Comparison of ENCODE assay signal across 12 cellular contexts in genomic region chr21:17726047-17726446, GRCh38.
DNase-seq lines count a peak whose midpoint lies in the region; ATAC-seq, FAIRE-seq and TF ChIP-seq lines count a peak whose summit lies in the region.
"Had no signal": no experiment of that assay in that cellular context is flagged by ENCODE, and none has a peak within 500 bp of the region (broad histone marks: within the 10 kb centered on the region; RNA-seq: fewer than 3 reads in every experiment).

No MANE protein-coding gene starts in this region.

- no peak overlapping the region for H3K4me2 ChIP-seq in K562 (ENCODE audit: insufficient read depth, low read length)
- H3K4me2 ChIP-seq in neural progenitor cell = no peak overlapping the region

- H3K4me3 Mint-ChIP-seq in neural progenitor cell = no peak overlapping the region

- intact Hi-C loops in K562 (cut with micrococcal nuclease) = no loop called here

- no peaks in the 10 kb centered on the region; a peak in 1 of 5 replicates for H3K4me1 ChIP-seq in K562 (replicated peaks in 1 of 2; ENCODE audit: control insufficient read depth in 2 of 2, insufficient read depth in 2 of 2, low read length in 2 of 2)
- H3K4me1 ChIP-seq in neural progenitor cell = no peaks in the 10 kb centered on the region
- H3K4me1 ChIP-seq: parathyroid adenoma, uterus had no signal

- H3K27me3 ChIP-seq in K562 (ENCODE audit: control insufficient read depth in 2 of 2, insufficient read depth in 2 of 2, low read length in 2 of 2) (peaks cover 0 to 2% of the 10 kb centered on the region in 2 experiments; a peak in 2 of 5 replicates), neural progenitor cell (no peaks in the 10 kb centered on the region)
- H3K27me3 ChIP-seq: uterus had no signal

- BruUV-seq in K562 (replicated peaks; lab: Mats Ljungman, UMichigan) = no TSS peak

- DNase-seq in NCI-H1694 (lab: John Stamatoyannopoulos, UW) (peak; percentile 4), NCI-H1694 treated with DMSO at 0.1 percent for 48 hours (lab: John Stamatoyannopoulos, UW) (no peak), NCI-H187 treated with DMSO at 0.1 percent for 48 hours (lab: John Stamatoyannopoulos, UW) (peak; percentile 28), K562 (ENCODE audit: extremely low read depth in 1 of 4, low spot score in 3 of 4) (peak in 2 of 4 experiments; percentile 10 to 12), neural progenitor cell (ENCODE audit: low spot score) (peak; percentile 5), SHP77 (lab: John Stamatoyannopoulos, UW) (no peak)
- DNase-seq in stimulated activated CD4-positive, alpha-beta T cell treated with anti-CD3 and anti-CD28 coated beads, Interleukin-12 subunit alpha, Interleukin-12 subunit beta, amount 100 ng/mL, for 4 hours = no peak
- DNase-seq in effector CD8-positive, alpha-beta T cell (lab: John Stamatoyannopoulos, UW) = no peak
- DNase-seq: activated CD4-positive, alpha-beta T cell treated with anti-CD3 and anti-CD28 coated beads for 48 hours; uterus had no signal

- peak in 1 of 2 experiments; percentile 51; a peak in 3 of 4 replicates for TF ChIP-seq RAD21 in K562 (CRISPR knock-in tag; conservative IDR thresholded peaks at IDR 0.05 in 1 of 2, IDR thresholded peaks at IDR 0.05 in 1 of 2)

- in situ Hi-C loops in K562 (cut with MboI) = no loop called here

- no peaks in the 10 kb centered on the region for H3K4me1 Mint-ChIP-seq in neural progenitor cell

- no peaks in the 10 kb centered on the region for H3K9me1 ChIP-seq in K562 (ENCODE audit: control insufficient read depth, insufficient read depth, low read length)

- FAIRE-seq in K562 (lab: Jason Lieb, UNC) = no peak

- no peaks in the 10 kb centered on the region for H3K36me3 Mint-ChIP-seq in neural progenitor cell
- H3K36me3 Mint-ChIP-seq: activated naive CD4-positive, alpha-beta T cell treated with anti-CD3 and anti-CD28 coated beads, Interleukin-2, amount 50 U/mL, for 72 hours had no signal

- no peaks in the 10 kb centered on the region; the same call in 1 of the 2 replicates for H4K20me1 ChIP-seq in K562 (replicated peaks; ENCODE audit: control insufficient read depth, insufficient read depth, low read length)
- H4K20me1 ChIP-seq in neural progenitor cell (ENCODE audit: low read depth) = no peaks in the 10 kb centered on the region

- H3K27me3 Mint-ChIP-seq in neural progenitor cell (ENCODE audit: insufficient read depth, low read depth) = peaks cover 3% of the 10 kb centered on the region

- H3K9me3 ChIP-seq in K562 (replicated peaks; ENCODE audit: control insufficient read depth, insufficient read depth, low read depth, low read length) = no peaks in the 10 kb centered on the region
- peaks cover 7% of the 10 kb centered on the region for H3K9me3 ChIP-seq in neural progenitor cell (ENCODE audit: low read depth)
- H3K9me3 ChIP-seq: uterus had no signal

- 0% methylated on average over 1 of the region's 1 CpG for WGBS in K562 (ENCODE audit: insufficient coverage, low coverage, missing lambda C conversion rate)

- H3K79me2 ChIP-seq in K562 (ENCODE audit: control insufficient read depth, insufficient read depth, low read length) (no peaks in the 10 kb centered on the region), neural progenitor cell (ENCODE audit: low read depth) (no peaks in the 10 kb centered on the region)
- H3K79me2 ChIP-seq: parathyroid adenoma had no signal

- no peak for TF ChIP-seq POLR2A in K562 (conservative IDR thresholded peaks at IDR 0.05)

- no peaks in the 10 kb centered on the region for H3K36me3 ChIP-seq in K562 (ENCODE audit: control insufficient read depth, insufficient read depth, low read length)
- H3K36me3 ChIP-seq in neural progenitor cell = no peaks in the 10 kb centered on the region
- H3K36me3 ChIP-seq: uterus had no signal

- H3K9ac ChIP-seq in K562 (ENCODE audit: insufficient read depth in 1 of 2, low read depth in 2 of 2, low read length in 2 of 2) (no peak overlapping the region), neural progenitor cell (no peak overlapping the region)
- H3K9ac ChIP-seq: parathyroid adenoma had no signal

- TF ChIP-seq CTCF in K562 (IDR thresholded peaks at IDR 0.05 in 2 of 3, conservative IDR thresholded peaks at IDR 0.05 in 1 of 3; ENCODE audit: insufficient read depth in 2 of 3, low read depth in 1 of 3, low read length in 3 of 3) (peak in 2 of 3 experiments; percentile 42; a peak in 3 of 6 replicates), neural progenitor cell (IDR thresholded peaks at IDR 0.05) (peak; percentile 27)

- H3F3A ChIP-seq in neural progenitor cell (ENCODE audit: low read depth) = no peaks in the 10 kb centered on the region

- CTCF ChIA-PET in K562 (lab: Yijun Ruan, JAX; ENCODE audit: low intra/inter-chr PET ratio) = no interaction called here

- POLR2A ChIA-PET in K562 (lab: Yijun Ruan, JAX) = no interaction called here

- ATAC-seq in K562 = peak; percentile 88
- ATAC-seq: activated naive CD4-positive, alpha-beta T cell treated with anti-CD3 and anti-CD28 coated beads, Interleukin-2, amount 50 U/mL, for 72 hours had no signal

- no peak overlapping the region for H2AFZ ChIP-seq in K562 (ENCODE audit: low read depth, low read length)
- H2AFZ ChIP-seq in neural progenitor cell (replicated peaks) = peak overlapping the region; percentile 89
- H2AFZ ChIP-seq: parathyroid adenoma had no signal

- H3K27ac ChIP-seq in K562 (ENCODE audit: extremely low read depth, low read depth, low read length) (no peak overlapping the region), neural progenitor cell (no peak overlapping the region)
- H3K27ac ChIP-seq: parathyroid adenoma, uterus had no signal

- H3K4me3 ChIP-seq in K562 = no peak overlapping the region
- H3K4me3 ChIP-seq in neural progenitor cell = no peak overlapping the region
- H3K4me3 ChIP-seq: uterus had no signal

- no peak overlapping the region for H3K27ac Mint-ChIP-seq in neural progenitor cell
- H3K27ac Mint-ChIP-seq: activated naive CD4-positive, alpha-beta T cell treated with anti-CD3 and anti-CD28 coated beads, Interleukin-2, amount 50 U/mL, for 72 hours had no signal

- TF ChIP-seq EP300 in K562 (IDR thresholded peaks at IDR 0.05; ENCODE audit: low read length) = no peak

- H3K9me3 Mint-ChIP-seq in neural progenitor cell = peaks cover 12% of the 10 kb centered on the region
- H3K9me3 Mint-ChIP-seq: activated naive CD4-positive, alpha-beta T cell treated with anti-CD3 and anti-CD28 coated beads, Interleukin-2, amount 50 U/mL, for 72 hours had no signal

TF ChIP-seq in K562, 482 proteins besides CTCF, POLR2A, EP300 and RAD21 (continues in another document):
- TF ChIP-seq LCOR (CRISPR knock-in tag; IDR thresholded peaks at IDR 0.05) (no peak), MLX (CRISPR knock-in tag; conservative IDR thresholded peaks at IDR 0.05) (no peak), CBFB (CRISPR knock-in tag; IDR thresholded peaks at IDR 0.05) (no peak), ZNF3 (CRISPR knock-in tag; IDR thresholded peaks at IDR 0.05) (no peak), GTF2B (IDR thresholded peaks at IDR 0.05; ENCODE audit: extremely low read depth, insufficient read length) (no peak), ZNF79 (CRISPR knock-in tag; IDR thresholded peaks at IDR 0.05; ENCODE audit: low read depth) (no peak), MAX (CRISPR knock-in tag; IDR thresholded peaks at IDR 0.05) (no peak), POLR2G (IDR thresholded peaks at IDR 0.05; ENCODE audit: low read depth, low read length) (no peak), POU5F1 (IDR thresholded peaks at IDR 0.05; ENCODE audit: borderline replicate concordance, low read depth, low read length, partially characterized antibody) (no peak), NFATC3 (IDR thresholded peaks at IDR 0.05) (no peak), PTRF (tag; IDR thresholded peaks at IDR 0.05) (no peak), ZBTB2 (IDR thresholded peaks at IDR 0.05) (no peak)

Comparison
In these comparisons a context has a peak if more than half of its experiments do, and no peak if none do; other contexts are left out.
1. DNase-seq: peak in NCI-H1694 (single experiment), NCI-H187 treated with DMSO at 0.1 percent for 48 hours (single experiment) and neural progenitor cell (single experiment); none in NCI-H1694 treated with DMSO at 0.1 percent for 48 hours (single experiment), SHP77 (0 of 2), stimulated activated CD4-positive, alpha-beta T cell treated with anti-CD3 and anti-CD28 coated beads, Interleukin-12 subunit alpha, Interleukin-12 subunit beta, amount 100 ng/mL, for 4 hours (single experiment) and effector CD8-positive, alpha-beta T cell (single experiment).